18 cellular contexts compared by ENCODE assay signal in genomic region chr15:92244703-92245102, GRCh38.
DNase-seq lines count a peak whose midpoint lies in the region; ATAC-seq and TF ChIP-seq lines count a peak whose summit lies in the region.
"Had no signal": no experiment of that assay in that cellular context is flagged by ENCODE, and none has a peak within 500 bp of the region (broad histone marks: within the 10 kb centered on the region; RNA-seq: fewer than 3 reads in every experiment).

No MANE protein-coding gene starts in this region.

- H3K4me3 ChIP-seq in suprapubic skin = no peak overlapping the region
- H3K4me3 ChIP-seq: BLaER1 treated with 17β-estradiol and CSF1 and Interleukin-3, amounts not matched to agents 10 nM and 100 nM had no signal

- no peaks in the 10 kb centered on the region for H3K4me1 Mint-ChIP-seq in endothelial cell (ENCODE audit: unreplicated experiment)
- H3K4me1 Mint-ChIP-seq: IgD-negative memory B cell had no signal

- peak; percentile 46 for ATAC-seq in HG03342 (IDR thresholded peaks at IDR 0.05; ENCODE audit: unreplicated experiment)
- no peak for ATAC-seq in esophagus mucosa

- H3K27ac Mint-ChIP-seq in endothelial cell (ENCODE audit: unreplicated experiment) = no peak overlapping the region
- H3K27ac Mint-ChIP-seq: IgD-negative memory B cell had no signal

- H3K27me3 Mint-ChIP-seq in endothelial cell (ENCODE audit: unreplicated experiment) = peaks cover 1% of the 10 kb centered on the region
- H3K27me3 Mint-ChIP-seq: IgD-negative memory B cell had no signal

- H3K27ac ChIP-seq in suprapubic skin = no peak overlapping the region
- H3K27ac ChIP-seq: 22Rv1; BLaER1 treated with 17β-estradiol and CSF1 and Interleukin-3, amounts not matched to agents 10 nM and 100 nM; HL-60 had no signal

- no peaks in the 10 kb centered on the region for H3K36me3 ChIP-seq in suprapubic skin
- H3K36me3 ChIP-seq: BLaER1 treated with 17β-estradiol and CSF1 and Interleukin-3, amounts not matched to agents 10 nM and 100 nM had no signal

- 78% methylated on average over 1 of the region's 1 CpG for WGBS in suprapubic skin

- DNase-seq in NCI-H82 (lab: John Stamatoyannopoulos, UW) (peak; percentile 34), NCI-H82 treated with DMSO at 0.1 percent for 48 hours (lab: John Stamatoyannopoulos, UW; ENCODE audit: unreplicated experiment) (no peak), endothelial cell (ENCODE audit: low spot score) (no peak), NCI-H526 treated with DMSO at 0.1 percent for 48 hours (lab: John Stamatoyannopoulos, UW) (no peak), AML-193 (lab: John Stamatoyannopoulos, UW) (no peak), suprapubic skin (ENCODE audit: low spot score in 2 of 2) (no peak)
- DNase-seq: DND-41, NCI-H1436, NCI-H2029 treated with DMSO at 0.1 percent for 48 hours, NCI-H2171 treated with DMSO at 0.1 percent for 48 hours, NCI-H446 treated with DMSO at 0.1 percent for 48 hours, NCI-H748 treated with DMSO at 0.1 percent for 48 hours had no signal

- no peaks in the 10 kb centered on the region for H3K4me1 ChIP-seq in suprapubic skin
- H3K4me1 ChIP-seq: BLaER1 treated with 17β-estradiol and CSF1 and Interleukin-3, amounts not matched to agents 10 nM and 100 nM had no signal

- TF ChIP-seq CTCF in endothelial cell (IDR thresholded peaks at IDR 0.05; ENCODE audit: unreplicated experiment) = peak; percentile 51
- no peak for TF ChIP-seq CTCF in suprapubic skin (IDR thresholded peaks at IDR 0.05)

- no peaks in the 10 kb centered on the region for H3K9me3 ChIP-seq in suprapubic skin

- TF ChIP-seq EP300 in suprapubic skin (IDR thresholded peaks at IDR 0.05) = no peak

- no peak for TF ChIP-seq POLR2A in suprapubic skin (IDR thresholded peaks at IDR 0.05)

- no peaks in the 10 kb centered on the region for H3K9me3 Mint-ChIP-seq in endothelial cell (ENCODE audit: unreplicated experiment)

- H3K27me3 ChIP-seq in suprapubic skin = peaks cover 50% of the 10 kb centered on the region
- H3K27me3 ChIP-seq: BLaER1 treated with 17β-estradiol and CSF1 and Interleukin-3, amounts not matched to agents 10 nM and 100 nM had no signal

- H3K36me3 Mint-ChIP-seq in endothelial cell (ENCODE audit: low read depth, unreplicated experiment) = no peaks in the 10 kb centered on the region
- H3K36me3 Mint-ChIP-seq: IgD-negative memory B cell had no signal

- H3K4me3 Mint-ChIP-seq in endothelial cell (ENCODE audit: unreplicated experiment) = no peak overlapping the region
- H3K4me3 Mint-ChIP-seq: IgD-negative memory B cell had no signal
